24 cellular contexts compared by ENCODE assay signal in the genomic region with DNA sequence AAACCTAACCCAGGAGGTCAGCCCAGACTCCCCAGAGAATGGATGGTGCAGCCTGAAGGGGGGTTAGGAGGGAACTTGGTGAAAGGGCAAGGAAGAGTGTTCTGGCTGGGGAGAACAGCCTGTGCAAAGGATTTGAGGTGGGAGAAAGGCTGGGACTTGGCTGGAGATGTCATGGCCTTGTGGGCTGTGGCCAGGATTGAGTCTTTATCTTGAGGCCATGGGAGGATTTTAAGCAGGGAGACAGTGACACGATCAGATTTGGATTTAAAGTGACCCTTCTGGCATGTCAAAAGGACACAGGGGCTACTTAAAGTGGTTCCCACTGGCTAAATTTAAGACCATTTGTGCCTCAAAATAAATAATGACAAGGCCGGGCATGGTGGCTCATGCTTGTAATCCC. TPM values are rescaled to one million over a fixed set of nuclear protein-coding genes. Genes with fewer than 3 reads are reported as not detected.
DNase-seq lines count a peak whose midpoint lies in the region; ATAC-seq, FAIRE-seq and TF ChIP-seq lines count a peak whose summit lies in the region.
"Had no signal": no experiment of that assay in that cellular context is flagged by ENCODE, and none has a peak within 500 bp of the region (broad histone marks: within the 10 kb centered on the region; RNA-seq: fewer than 3 reads in every experiment).

No MANE protein-coding gene starts in this region.

- in situ Hi-C loops in GM12878 (cut with MboI): no loop called here

- BruUV-seq in GM12878 (replicated peaks; lab: Mats Ljungman, UMichigan) (TSS peak; percentile 49), OCI-LY7 (replicated peaks; lab: Mats Ljungman, UMichigan) (no TSS peak)

- peaks cover 47% of the 10 kb centered on the region for H3K36me3 Mint-ChIP-seq in activated T-cell treated with anti-CD3 and anti-CD28 coated beads, Interleukin-2, amount 50 U/mL, for 24 hours (ENCODE audit: low read depth)
- H3K36me3 Mint-ChIP-seq in WTC11: peaks cover 16% of the 10 kb centered on the region

- POLR2A ChIA-PET in WTC11 (lab: Charles Lee) (no interaction called here), GM12878 (lab: Charles Lee) (interaction anchor here (0.8 to 1.0 kb wide), 2 partner anchors 20 to 60 kb away, joined by 3 read pairs; no protein-coding TSS in a partner anchor), OCI-LY7 (lab: Charles Lee) (interaction anchor here (0.7 kb wide), 1 partner anchor 68 kb away, joined by 3 read pairs; no protein-coding TSS in a partner anchor)

- 46% methylated on average over 2 of the region's 2 CpGs for WGBS in GM12878 (ENCODE audit: insufficient coverage, insufficient replicate concordance, low lambda C conversion rate, missing lambda C conversion rate)

- TF ChIP-seq CTCF in WTC11 (IDR thresholded peaks at IDR 0.05) (no peak), GM12878 (IDR thresholded peaks at IDR 0.05 in 2 of 3, conservative IDR thresholded peaks at IDR 0.05 in 1 of 3; ENCODE audit: control insufficient read depth in 2 of 3, extremely low read depth in 1 of 3, insufficient read depth in 1 of 3, low read depth in 3 of 3, low read length in 3 of 3) (no peak), OCI-LY7 (conservative IDR thresholded peaks at IDR 0.05; ENCODE audit: low read length) (no peak)

- H3K27me3 Mint-ChIP-seq in activated T-cell treated with anti-CD3 and anti-CD28 coated beads, Interleukin-2, amount 50 U/mL, for 24 hours: no peaks in the 10 kb centered on the region
- no peaks in the 10 kb centered on the region for H3K27me3 Mint-ChIP-seq in WTC11 (ENCODE audit: low read depth)
- H3K27me3 Mint-ChIP-seq: CD4-positive, alpha-beta T cell had no signal

- peak overlapping the region; percentile 2 for H3K27ac Mint-ChIP-seq in activated T-cell treated with anti-CD3 and anti-CD28 coated beads, Interleukin-2, amount 50 U/mL, for 24 hours
- peak overlapping the region; percentile 54 for H3K27ac Mint-ChIP-seq in WTC11
- H3K27ac Mint-ChIP-seq: CD4-positive, alpha-beta T cell had no signal

- H3K27ac ChIP-seq in GM12878 (ENCODE audit: control insufficient read depth, insufficient read depth) (no peak overlapping the region), caudate nucleus (ENCODE audit: low read depth, low read length) (no peak overlapping the region), OCI-LY7 (ENCODE audit: low read depth, low read length, poor library complexity, severe bottlenecking) (no peak overlapping the region)
- H3K27ac ChIP-seq: BLaER1, KMS-11, PC-9, SJCRH30 had no signal

- H3K4me1 ChIP-seq in GM12878 (ENCODE audit: control insufficient read depth, insufficient read depth, low read length): peaks cover 18% of the 10 kb centered on the region
- peaks cover 17% of the 10 kb centered on the region for H3K4me1 ChIP-seq in OCI-LY7 (ENCODE audit: insufficient read depth, low read length, poor library complexity, severe bottlenecking)
- H3K4me1 ChIP-seq: Caco-2, SJCRH30 had no signal

- no peak for FAIRE-seq in GM12878 (lab: Jason Lieb, UNC)
- FAIRE-seq: GM12891 had no signal

- TF ChIP-seq EP300 in GM12878 (IDR thresholded peaks at IDR 0.05; ENCODE audit: borderline replicate concordance in 1 of 2, control insufficient read depth in 1 of 2, low read depth in 2 of 2, low read length in 2 of 2): no peak

- H3K27me3 ChIP-seq in GM12878 (replicated peaks in 1 of 2; ENCODE audit: control insufficient read depth in 2 of 2, insufficient read depth in 2 of 2, low read length in 1 of 2): no peaks in the 10 kb centered on the region
- H3K27me3 ChIP-seq: BLaER1, SJCRH30 had no signal

- H3K9me3 Mint-ChIP-seq in activated T-cell treated with anti-CD3 and anti-CD28 coated beads, Interleukin-2, amount 50 U/mL, for 24 hours: no peaks in the 10 kb centered on the region
- H3K9me3 Mint-ChIP-seq in WTC11: no peaks in the 10 kb centered on the region
- H3K9me3 Mint-ChIP-seq: CD4-positive, alpha-beta T cell had no signal

- H3K4me2 ChIP-seq in GM12878 (ENCODE audit: control insufficient read depth, insufficient read depth) (no peak overlapping the region), OCI-LY7 (ENCODE audit: low read length) (no peak overlapping the region)
- H3K4me2 ChIP-seq: BLaER1, KMS-11, PC-9 had no signal

- no peak overlapping the region for H3K9ac ChIP-seq in GM12878 (ENCODE audit: control insufficient read depth, insufficient read depth, low read length)
- H3K9ac ChIP-seq: BLaER1, KMS-11 had no signal

- ATAC-seq in WTC11: no peak
- no peak for ATAC-seq in GM12878
- ATAC-seq: HCT116, Right ventricle myocardium inferior had no signal

- H4K20me1 ChIP-seq in GM12878 (ENCODE audit: control insufficient read depth, insufficient read depth) (no peaks in the 10 kb centered on the region), OCI-LY7 (ENCODE audit: insufficient read depth, low read length) (no peaks in the 10 kb centered on the region)
- H4K20me1 ChIP-seq: BLaER1 had no signal

- peaks cover 4% of the 10 kb centered on the region for H3K4me1 Mint-ChIP-seq in activated T-cell treated with anti-CD3 and anti-CD28 coated beads, Interleukin-2, amount 50 U/mL, for 24 hours (ENCODE audit: low read depth)
- H3K4me1 Mint-ChIP-seq in WTC11: no peaks in the 10 kb centered on the region

- RAD21 ChIA-PET in GM12878 (lab: Charles Lee; ENCODE audit: unreplicated experiment): no interaction called here

- CTCF ChIA-PET in WTC11 (lab: Charles Lee) (interaction anchor here (2.3 kb wide), 1 partner anchor 47 kb away, joined by 8 read pairs; no protein-coding TSS in a partner anchor), GM12878 (lab: Yijun Ruan, JAX) (interaction anchor here (0.6 to 1.1 kb wide), 3 partner anchors 28 to 73 kb away, joined by 3 to 4 read pairs (median 3); no protein-coding TSS in a partner anchor), OCI-LY7 (lab: Charles Lee; ENCODE audit: unreplicated experiment) (no interaction called here)

- TF ChIP-seq RAD21 in GM12878 (IDR thresholded peaks at IDR 0.05; ENCODE audit: insufficient read depth, low read depth, low read length): no peak

- peaks cover 4 to 6% of the 10 kb centered on the region in 2 experiments; a peak in 3 of 4 replicates for H3K36me3 ChIP-seq in GM12878 (ENCODE audit: control insufficient read depth in 2 of 2, insufficient read depth in 2 of 2, low read length in 1 of 2)
- H3K36me3 ChIP-seq in OCI-LY7 (ENCODE audit: insufficient read depth, low read length): peaks cover 54% of the 10 kb centered on the region

- H2AFZ ChIP-seq in GM12878 (ENCODE audit: control insufficient read depth, low read depth, low read length): no peak overlapping the region
- no peak overlapping the region for H2AFZ ChIP-seq in OCI-LY7 (ENCODE audit: low read length)
- H2AFZ ChIP-seq: PC-9 had no signal

- intact Hi-C loops in GM12878 (cut with micrococcal nuclease; ENCODE audit: unreplicated experiment): no loop called here
- intact Hi-C loops in OCI-LY7 (cut with micrococcal nuclease; ENCODE audit: unreplicated experiment): no loop called here

- no peak for DNase-seq in activated T-cell treated with anti-CD3 and anti-CD28 coated beads, Interleukin-2, amount 50 U/mL, for 24 hours
- no peak for DNase-seq in activated T-cell treated with anti-CD3 and anti-CD28 coated beads for 4 hours
- no peak for DNase-seq in WTC11 (ENCODE audit: low spot score)
- no peak for DNase-seq in GM12878 (ENCODE audit: low read depth, low spot score)
- DNase-seq in caudate nucleus (lab: John Stamatoyannopoulos, UW): no peak
- DNase-seq in HuH-7 (ENCODE audit: low spot score): no peak
- no peak for DNase-seq in OCI-LY7 (ENCODE audit: low spot score)
- DNase-seq: Caco-2; CD4-positive, alpha-beta T cell; GDM1; IMR-90; MM.1S; NCI-H2029; NCI-H446; NCI-H524 treated with DMSO at 0.1 percent for 48 hours; NCI-H774; PC-9; SJCRH30 had no signal

- H3K9me2 ChIP-seq in OCI-LY7 (ENCODE audit: insufficient read depth, low read length): no peaks in the 10 kb centered on the region

- no peak overlapping the region for H3K4me3 Mint-ChIP-seq in activated T-cell treated with anti-CD3 and anti-CD28 coated beads, Interleukin-2, amount 50 U/mL, for 24 hours
- no peak overlapping the region for H3K4me3 Mint-ChIP-seq in WTC11
- H3K4me3 Mint-ChIP-seq: CD4-positive, alpha-beta T cell had no signal

- H3K9me3 ChIP-seq in GM12878 (replicated peaks; ENCODE audit: control insufficient read depth, insufficient read depth, low read length) (no peaks in the 10 kb centered on the region), OCI-LY7 (ENCODE audit: low read length) (no peaks in the 10 kb centered on the region)
- H3K9me3 ChIP-seq: BLaER1, Caco-2, SJCRH30 had no signal

- H3K4me3 ChIP-seq in GM12878: no peak overlapping the region
- no peak overlapping the region for H3K4me3 ChIP-seq in OCI-LY7 (ENCODE audit: low read depth, low read length, poor library complexity, severe bottlenecking)
- H3K4me3 ChIP-seq: BLaER1, PC-9, SJCRH30 had no signal

- no peak for TF ChIP-seq POLR2A in GM12878 (IDR thresholded peaks at IDR 0.05; ENCODE audit: low read depth, low read length)

- SMC1A ChIA-PET in GM12878 (lab: Charles Lee; ENCODE audit: uncharacterized antibody, unreplicated experiment): no interaction called here

- H3K79me2 ChIP-seq in GM12878 (ENCODE audit: control insufficient read depth, insufficient read depth, low read length) (no peaks in the 10 kb centered on the region), OCI-LY7 (ENCODE audit: insufficient read depth, low read depth, low read length) (no peaks in the 10 kb centered on the region)

RNA-seq across cellular contexts. Expression of gene MAP4K1, which starts 29.7 kb away (rescaled TPM):
- total RNA-seq in WTC11 (2021) (14.0 to 25.0 TPM (median 24.5 TPM) in 3 replicates), GM12878 (2014; rRNA removed) (107 and 123 TPM in 2 replicates), GM12878 (2014; rRNA removed; fragmentation: Illumina TruSeq; extraction: Trizol) (58.1 and 72.6 TPM in 2 replicates), GM12878 (2021) (294 and 306 TPM in 2 replicates), OCI-LY7 (2022) (313 and 331 TPM in 2 replicates)
- total RNA-seq in GM12878 (2013; cell fraction: nucleolus; rRNA removed): 240 and 254 TPM in 2 replicates
- polyA plus RNA-seq in GM12878 (2011; ENCODE audit: low read depth): 90.5 TPM
- polyA plus RNA-seq in GM12878 (2011; rRNA removed) (95.5 and 243 TPM in 2 replicates), GM12878 (2014; fragmentation: Illumina TruSeq; extraction: Trizol) (122 and 157 TPM in 2 replicates), GM12878 (2014; fragmentation: Nextera tagmentation; extraction: Ambion mirVana) (10 to 100 TPM; 39.2 to 92.6 TPM), GM12878 (2014; rRNA removed) (117 and 145 TPM in 2 replicates), GM12878 (2016; fragmentation: Nextera tagmentation; extraction: Ambion mirVana) (100 to 1,000 TPM; 220 to 263 TPM)
- polyA plus RNA-seq in GM12878 (2011; cell fraction: cytosol; rRNA removed): 202 and 251 TPM in 2 replicates
- 631 and 739 TPM in 2 replicates for polyA plus RNA-seq in GM12878 (2011; cell fraction: nucleus; rRNA removed)
- 149 and 285 TPM in 2 replicates for polyA plus RNA-seq in GM12878 (2012)
- polyA minus RNA-seq in GM12878 (2011; rRNA and poly(A)+ RNA removed): 132 and 137 TPM in 2 replicates
- polyA minus RNA-seq in GM12878 (2011; cell fraction: cytosol; rRNA and poly(A)+ RNA removed): 101 and 112 TPM in 2 replicates
- polyA minus RNA-seq in GM12878 (2011; cell fraction: nucleus; rRNA and poly(A)+ RNA removed): 127 and 184 TPM in 2 replicates
- total RNA-seq in OCI-LY7 (2014; rRNA removed; shearing (Covaris generic)): 102 and 108 TPM in 2 replicates
- total RNA-seq: IMR-90, RPMI7951 had no signal

RNA-seq across cellular contexts. Expression of gene EIF3K, which starts 30.9 kb away (rescaled TPM):
- 389 to 416 TPM (median 410 TPM) in 3 replicates for total RNA-seq in WTC11 (2021)
- total RNA-seq in GM12878 (2013; cell fraction: nucleolus; rRNA removed): 94.4 and 105 TPM in 2 replicates
- 454 and 468 TPM in 2 replicates for total RNA-seq in GM12878 (2014; rRNA removed)
- 344 and 358 TPM in 2 replicates for total RNA-seq in GM12878 (2014; rRNA removed; fragmentation: Illumina TruSeq; extraction: Trizol)
- 378 and 384 TPM in 2 replicates for total RNA-seq in GM12878 (2021)
- 241 TPM for polyA plus RNA-seq in GM12878 (2011; ENCODE audit: low read depth)
- 156 and 330 TPM in 2 replicates for polyA plus RNA-seq in GM12878 (2011; rRNA removed)
- polyA plus RNA-seq in GM12878 (2011; cell fraction: cytosol; rRNA removed): 865 and 965 TPM in 2 replicates
- polyA plus RNA-seq in GM12878 (2011; cell fraction: nucleus; rRNA removed): 352 and 437 TPM in 2 replicates
- 356 and 358 TPM in 2 replicates for polyA plus RNA-seq in GM12878 (2012)
- polyA plus RNA-seq in GM12878 (2014; fragmentation: Illumina TruSeq; extraction: Trizol): 862 and 927 TPM in 2 replicates
- 100 to 1,000 TPM; 715 to 863 TPM for polyA plus RNA-seq in GM12878 (2014; fragmentation: Nextera tagmentation; extraction: Ambion mirVana)
- 515 and 596 TPM in 2 replicates for polyA plus RNA-seq in GM12878 (2014; rRNA removed)
- polyA plus RNA-seq in GM12878 (2016; fragmentation: Nextera tagmentation; extraction: Ambion mirVana): 100 to 1,000 TPM; 393 to 403 TPM
- polyA minus RNA-seq in GM12878 (2011; rRNA and poly(A)+ RNA removed): 377 and 421 TPM in 2 replicates
- polyA minus RNA-seq in GM12878 (2011; cell fraction: cytosol; rRNA and poly(A)+ RNA removed): 139 and 152 TPM in 2 replicates
- polyA minus RNA-seq in GM12878 (2011; cell fraction: nucleus; rRNA and poly(A)+ RNA removed): 57.3 and 75.5 TPM in 2 replicates
- total RNA-seq in OCI-LY7 (2014; rRNA removed; shearing (Covaris generic)): 321 and 325 TPM in 2 replicates
- 353 and 364 TPM in 2 replicates for total RNA-seq in OCI-LY7 (2022)

RNA-seq across cellular contexts. Expression of gene ACTN4, which starts 59.4 kb away (rescaled TPM):
- total RNA-seq in WTC11 (2021): 484 to 511 TPM (median 506 TPM) in 3 replicates
- 94.9 and 116 TPM in 2 replicates for total RNA-seq in GM12878 (2013; cell fraction: nucleolus; rRNA removed)
- total RNA-seq in GM12878 (2014; rRNA removed): 131 and 173 TPM in 2 replicates
- total RNA-seq in GM12878 (2014; rRNA removed; fragmentation: Illumina TruSeq; extraction: Trizol): 26.9 and 30.4 TPM in 2 replicates
- 278 and 293 TPM in 2 replicates for total RNA-seq in GM12878 (2021)
- 84.3 TPM for polyA plus RNA-seq in GM12878 (2011; ENCODE audit: low read depth)
- 40.0 and 127 TPM in 2 replicates for polyA plus RNA-seq in GM12878 (2011; rRNA removed)
- polyA plus RNA-seq in GM12878 (2011; cell fraction: cytosol; rRNA removed): 71.1 and 76.5 TPM in 2 replicates
- polyA plus RNA-seq in GM12878 (2011; cell fraction: nucleus; rRNA removed): 300 and 637 TPM in 2 replicates
- 113 and 154 TPM in 2 replicates for polyA plus RNA-seq in GM12878 (2012)
- 99.2 and 135 TPM in 2 replicates for polyA plus RNA-seq in GM12878 (2014; fragmentation: Illumina TruSeq; extraction: Trizol)
- polyA plus RNA-seq in GM12878 (2014; fragmentation: Nextera tagmentation; extraction: Ambion mirVana): 1 to 10 TPM; 2.4 to 6.7 TPM
- polyA plus RNA-seq in GM12878 (2014; rRNA removed): 123 and 187 TPM in 2 replicates
- polyA plus RNA-seq in GM12878 (2016; fragmentation: Nextera tagmentation; extraction: Ambion mirVana): 10 to 100 TPM; 37.9 to 45.7 TPM
- 59.8 and 89.6 TPM in 2 replicates for polyA minus RNA-seq in GM12878 (2011; rRNA and poly(A)+ RNA removed)
- 39.3 and 47.6 TPM in 2 replicates for polyA minus RNA-seq in GM12878 (2011; cell fraction: cytosol; rRNA and poly(A)+ RNA removed)
- polyA minus RNA-seq in GM12878 (2011; cell fraction: nucleus; rRNA and poly(A)+ RNA removed): 27.4 and 67.4 TPM in 2 replicates
- 86.8 and 96.9 TPM in 2 replicates for total RNA-seq in OCI-LY7 (2014; rRNA removed; shearing (Covaris generic))
- 147 and 178 TPM in 2 replicates for total RNA-seq in OCI-LY7 (2022)
